In the genomic region with DNA sequence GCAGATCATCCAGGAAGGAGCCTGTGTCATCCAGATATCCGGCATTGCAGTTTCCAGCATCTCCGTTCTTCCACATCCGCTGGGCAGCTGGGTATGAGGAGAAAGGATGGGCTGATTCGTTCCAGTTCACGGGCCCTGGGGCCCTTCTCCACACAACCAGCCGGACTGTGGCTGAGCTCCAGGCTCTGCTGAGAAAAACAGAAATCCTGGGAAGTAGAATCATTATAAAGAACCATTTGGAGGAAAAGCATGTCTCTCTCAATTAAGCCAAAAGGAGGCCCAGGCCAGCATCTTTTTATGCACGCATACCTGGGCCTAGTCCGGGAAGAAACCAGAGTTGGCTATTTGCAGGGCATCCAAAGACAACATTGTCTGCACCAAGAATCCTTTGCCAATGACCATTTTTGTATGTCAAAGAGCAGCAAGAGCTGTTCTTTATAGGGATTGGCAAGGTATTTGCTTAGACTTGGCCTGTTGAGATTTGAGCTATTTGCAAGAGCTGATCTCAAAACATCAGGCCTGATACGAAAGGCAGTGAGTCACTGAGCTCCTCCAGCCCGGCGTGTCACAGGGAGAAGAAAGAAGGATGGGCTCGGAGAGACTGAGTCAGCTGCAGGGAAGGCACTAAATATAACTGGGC, we compare ENCODE assay signal across 9 cellular contexts.
DNase-seq lines count a peak whose midpoint lies in the region; ATAC-seq, FAIRE-seq and TF ChIP-seq lines count a peak whose summit lies in the region.
"Had no signal": no experiment of that assay in that cellular context is flagged by ENCODE, and none has a peak within 500 bp of the region (broad histone marks: within the 10 kb centered on the region; RNA-seq: fewer than 3 reads in every experiment).

No MANE protein-coding gene starts in this region.

- H3K36me3 ChIP-seq in MG63 (no peaks in the 10 kb centered on the region), mucosa of descending colon (ENCODE audit: low read depth) (no peaks in the 10 kb centered on the region), tibial nerve (no peaks in the 10 kb centered on the region), HepG2 (replicated peaks in 1 of 2; ENCODE audit: control insufficient read depth in 1 of 2, insufficient read depth in 2 of 2, low read length in 2 of 2) (no peaks in the 10 kb centered on the region)

- in situ Hi-C loops in HepG2 (cut with HindIII; ENCODE audit: extremely low pct_ligation_motif_present, low pct_unique_long_range_greater_than_20kb): no loop called here

- FAIRE-seq in HepG2 (lab: Jason Lieb, UNC): no peak

- TF ChIP-seq RAD21 in HepG2 (CRISPR knock-in tag; IDR thresholded peaks at IDR 0.05): no peak

- H3K36me3 Mint-ChIP-seq in naive thymus-derived CD8-positive, alpha-beta T cell: no peaks in the 10 kb centered on the region

- H2AFZ ChIP-seq in HepG2 (ENCODE audit: low read length): no peak overlapping the region

- intact Hi-C loops in mucosa of descending colon (cut with DNase I, micrococcal nuclease): no loop called here
- intact Hi-C loops in HepG2 (cut with micrococcal nuclease; ENCODE audit: unreplicated experiment): no loop called here

- POLR2A ChIA-PET in naive thymus-derived CD8-positive, alpha-beta T cell (lab: Charles Lee): no interaction called here
- POLR2A ChIA-PET in HepG2 (lab: Yijun Ruan, JAX): no interaction called here

- H3K4me2 ChIP-seq in HepG2 (ENCODE audit: low read depth, low read length): no peak overlapping the region

- H3K27me3 ChIP-seq in MG63 (no peaks in the 10 kb centered on the region), tibial nerve (no peaks in the 10 kb centered on the region), HepG2 (ENCODE audit: control insufficient read depth in 1 of 2, insufficient read depth in 2 of 2, low read length in 2 of 2) (peaks cover 2 to 24% of the 10 kb centered on the region in 2 experiments; a peak in 4 of 5 replicates)

- peaks cover 0 to 13% (median 0%) of the 10 kb centered on the region in 9 donors for H3K9me3 Mint-ChIP-seq in naive thymus-derived CD8-positive, alpha-beta T cell

- H3K4me1 Mint-ChIP-seq in naive thymus-derived CD8-positive, alpha-beta T cell: peaks cover 6 to 22% (median 16%) of the 10 kb centered on the region in 4 donors

- TF ChIP-seq POLR2A in tibial nerve (IDR thresholded peaks at IDR 0.05): no peak
- no peak for TF ChIP-seq POLR2A in HepG2 (IDR thresholded peaks at IDR 0.05; ENCODE audit: insufficient read depth in 1 of 2, low read depth in 2 of 2, low read length in 2 of 2)

- TF ChIP-seq EP300 in tibial nerve (IDR thresholded peaks at IDR 0.05) (peak in 1 of 2 donors; percentile 86), HepG2 (IDR thresholded peaks at IDR 0.05; ENCODE audit: low read depth in 2 of 2, low read length in 2 of 2) (no peak), HepG2 (CRISPR knock-in tag; IDR thresholded peaks at IDR 0.05; ENCODE audit: borderline replicate concordance) (no peak)

- no peak overlapping the region for H3K27ac Mint-ChIP-seq in naive thymus-derived CD8-positive, alpha-beta T cell

- H3K27ac ChIP-seq in epithelial cell of prostate: no peak overlapping the region
- peak overlapping the region; percentile 54 to 90 (median 73) for H3K27ac ChIP-seq in tibial nerve
- H3K27ac ChIP-seq in HepG2 (ENCODE audit: extremely low read length, insufficient read depth, low read length): no peak overlapping the region

- no peaks in the 10 kb centered on the region for H3K79me2 ChIP-seq in HepG2 (ENCODE audit: insufficient read depth, low read length)

- no peak overlapping the region for H3K9ac ChIP-seq in HepG2 (ENCODE audit: insufficient read depth, low read depth, low read length)

- H3K4me3 ChIP-seq in MG63 (no peak overlapping the region), mucosa of descending colon (no peak overlapping the region), tibial nerve (no peak overlapping the region), HepG2 (replicated peaks in 1 of 3; ENCODE audit: insufficient read depth in 1 of 3, low read depth in 2 of 3, low read length in 3 of 3) (no peak overlapping the region)

- H3K9me3 ChIP-seq in MG63: no peaks in the 10 kb centered on the region
- H3K9me3 ChIP-seq in mucosa of descending colon: no peaks in the 10 kb centered on the region
- H3K9me3 ChIP-seq in tibial nerve: no peaks in the 10 kb centered on the region
- no peaks in the 10 kb centered on the region for H3K9me3 ChIP-seq in HepG2 (ENCODE audit: low read length)

- no peak overlapping the region for H3K4me3 Mint-ChIP-seq in naive thymus-derived CD8-positive, alpha-beta T cell
- H3K4me3 Mint-ChIP-seq: neural crest cell had no signal

- WGBS in tibial nerve, 2 donors: 49 to 54% methylated on average over 12 of the region's 12 CpGs
- WGBS in HepG2 (ENCODE audit: low lambda C conversion rate): 62% methylated on average over 11 of the region's 12 CpGs

- DNase-seq in MG63: peak; percentile 92
- DNase-seq in epithelial cell of prostate (ENCODE audit: low read depth, low spot score): peak; percentile 12
- no peak for DNase-seq in mucosa of descending colon
- DNase-seq in tibial nerve (ENCODE audit: low spot score in 2 of 2): peak; percentile 48 to 78
- DNase-seq in naive thymus-derived CD8-positive, alpha-beta T cell: no peak
- no peak for DNase-seq in GM19238 (ENCODE audit: insufficient read length, low spot score)
- DNase-seq in HepG2 (ENCODE audit: low spot score): no peak

- ATAC-seq in mucosa of descending colon (peak; percentile 42), GM19397 (IDR thresholded peaks at IDR 0.05; ENCODE audit: unreplicated experiment) (no peak), HepG2 (no peak)
- ATAC-seq in naive thymus-derived CD8-positive, alpha-beta T cell: no peak

- H4K20me1 ChIP-seq in HepG2 (ENCODE audit: insufficient read depth, low read length): no peaks in the 10 kb centered on the region

- no peaks in the 10 kb centered on the region for H3K4me1 ChIP-seq in mucosa of descending colon (ENCODE audit: low read depth)
- peaks cover 0 to 69% (median 11%) of the 10 kb centered on the region in 4 donors for H3K4me1 ChIP-seq in tibial nerve
- H3K4me1 ChIP-seq in HepG2 (ENCODE audit: insufficient read depth, low read length): peaks cover 16% of the 10 kb centered on the region

- CTCF ChIA-PET in HepG2 (lab: Yijun Ruan, JAX; ENCODE audit: low intra/inter-chr PET ratio, low total read pairs): no interaction called here

- TF ChIP-seq CTCF in mucosa of descending colon (IDR thresholded peaks at IDR 0.05): no peak
- TF ChIP-seq CTCF in tibial nerve (IDR thresholded peaks at IDR 0.05): no peak
- TF ChIP-seq CTCF in HepG2 (CRISPR knock-in tag; IDR thresholded peaks at IDR 0.05): no peak

- BruUV-seq in HepG2 (replicated peaks; lab: Mats Ljungman, UMichigan): no TSS peak

- peaks cover 0 to 4% (median 0%) of the 10 kb centered on the region in 5 donors for H3K27me3 Mint-ChIP-seq in naive thymus-derived CD8-positive, alpha-beta T cell

TF ChIP-seq in HepG2, 621 proteins besides CTCF, POLR2A, EP300 and RAD21 (continues in another document):
- TF ChIP-seq, protein P1, sequence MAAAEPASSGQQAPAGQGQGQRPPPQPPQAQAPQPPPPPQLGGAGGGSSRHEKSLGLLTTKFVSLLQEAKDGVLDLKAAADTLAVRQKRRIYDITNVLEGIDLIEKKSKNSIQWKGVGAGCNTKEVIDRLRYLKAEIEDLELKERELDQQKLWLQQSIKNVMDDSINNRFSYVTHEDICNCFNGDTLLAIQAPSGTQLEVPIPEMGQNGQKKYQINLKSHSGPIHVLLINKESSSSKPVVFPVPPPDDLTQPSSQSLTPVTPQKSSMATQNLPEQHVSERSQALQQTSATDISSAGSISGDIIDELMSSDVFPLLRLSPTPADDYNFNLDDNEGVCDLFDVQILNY (CRISPR knock-in tag; conservative IDR thresholded peaks at IDR 0.05): no peak
- TF ChIP-seq NFYB (CRISPR knock-in tag; IDR thresholded peaks at IDR 0.05): no peak
- no peak for TF ChIP-seq MEF2D (CRISPR knock-in tag; IDR thresholded peaks at IDR 0.05)
- TF ChIP-seq ZNF776 (CRISPR knock-in tag; IDR thresholded peaks at IDR 0.05): no peak
- TF ChIP-seq GATAD1 (CRISPR knock-in tag; IDR thresholded peaks at IDR 0.05): no peak
- TF ChIP-seq, protein P2, sequence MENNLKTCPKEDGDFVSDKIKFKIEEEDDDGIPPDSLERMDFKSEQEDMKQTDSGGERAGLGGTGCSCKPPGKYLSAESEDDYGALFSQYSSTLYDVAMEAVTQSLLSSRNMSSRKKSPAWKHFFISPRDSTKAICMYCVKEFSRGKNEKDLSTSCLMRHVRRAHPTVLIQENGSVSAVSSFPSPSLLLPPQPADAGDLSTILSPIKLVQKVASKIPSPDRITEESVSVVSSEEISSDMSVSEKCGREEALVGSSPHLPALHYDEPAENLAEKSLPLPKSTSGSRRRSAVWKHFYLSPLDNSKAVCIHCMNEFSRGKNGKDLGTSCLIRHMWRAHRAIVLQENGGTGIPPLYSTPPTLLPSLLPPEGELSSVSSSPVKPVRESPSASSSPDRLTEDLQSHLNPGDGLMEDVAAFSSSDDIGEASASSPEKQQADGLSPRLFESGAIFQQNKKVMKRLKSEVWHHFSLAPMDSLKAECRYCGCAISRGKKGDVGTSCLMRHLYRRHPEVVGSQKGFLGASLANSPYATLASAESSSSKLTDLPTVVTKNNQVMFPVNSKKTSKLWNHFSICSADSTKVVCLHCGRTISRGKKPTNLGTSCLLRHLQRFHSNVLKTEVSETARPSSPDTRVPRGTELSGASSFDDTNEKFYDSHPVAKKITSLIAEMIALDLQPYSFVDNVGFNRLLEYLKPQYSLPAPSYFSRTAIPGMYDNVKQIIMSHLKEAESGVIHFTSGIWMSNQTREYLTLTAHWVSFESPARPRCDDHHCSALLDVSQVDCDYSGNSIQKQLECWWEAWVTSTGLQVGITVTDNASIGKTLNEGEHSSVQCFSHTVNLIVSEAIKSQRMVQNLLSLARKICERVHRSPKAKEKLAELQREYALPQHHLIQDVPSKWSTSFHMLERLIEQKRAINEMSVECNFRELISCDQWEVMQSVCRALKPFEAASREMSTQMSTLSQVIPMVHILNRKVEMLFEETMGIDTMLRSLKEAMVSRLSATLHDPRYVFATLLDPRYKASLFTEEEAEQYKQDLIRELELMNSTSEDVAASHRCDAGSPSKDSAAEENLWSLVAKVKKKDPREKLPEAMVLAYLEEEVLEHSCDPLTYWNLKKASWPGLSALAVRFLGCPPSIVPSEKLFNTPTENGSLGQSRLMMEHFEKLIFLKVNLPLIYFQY (CRISPR knock-in tag; IDR thresholded peaks at IDR 0.05; ENCODE audit: borderline replicate concordance): no peak
- no peak for TF ChIP-seq ZNF331 (CRISPR knock-in tag; IDR thresholded peaks at IDR 0.05)
- no peak for TF ChIP-seq KLF12 (CRISPR knock-in tag; IDR thresholded peaks at IDR 0.05; ENCODE audit: borderline replicate concordance)
- no peak for TF ChIP-seq TCF12 (IDR thresholded peaks at IDR 0.05)
- TF ChIP-seq TCF12 (CRISPR knock-in tag; IDR thresholded peaks at IDR 0.05): no peak
- TF ChIP-seq NAIF1 (CRISPR knock-in tag; IDR thresholded peaks at IDR 0.05; ENCODE audit: borderline replicate concordance): no peak

Comparison
In these comparisons a context has a peak if more than half of its experiments do, and no peak if none do; other contexts are left out.
1. DNase-seq: peak in MG63 (single experiment), epithelial cell of prostate (single experiment) and tibial nerve (2 of 2); none in mucosa of descending colon (0 of 3), naive thymus-derived CD8-positive, alpha-beta T cell (0 of 10), GM19238 (single experiment) and HepG2 (single experiment).
2. H3K27ac ChIP-seq: peak in tibial nerve (4 of 4); none in epithelial cell of prostate (single experiment) and HepG2 (single experiment).